In genomic region chr18:58865009-58865345, GRCh38 we compare ENCODE assay signal across 8 cellular contexts. TPM values are rescaled to one million over a fixed set of nuclear protein-coding genes. Genes with fewer than 3 reads are reported as not detected.
DNase-seq lines count a peak whose midpoint lies in the region; FAIRE-seq and TF ChIP-seq lines count a peak whose summit lies in the region.

No MANE protein-coding gene starts in this region.

- peaks cover 15% of the 10 kb centered on the region for H3K36me3 ChIP-seq in adipocyte (ENCODE audit: control insufficient read depth, insufficient read depth, low read length, severe bottlenecking)
- peaks cover 55% of the 10 kb centered on the region for H3K36me3 ChIP-seq in iPS-20b (ENCODE audit: insufficient read depth, low read depth, low read length)
- no peaks in the 10 kb centered on the region for H3K36me3 ChIP-seq in small intestine (ENCODE audit: control insufficient read depth in 2 of 2, insufficient read depth in 2 of 2, low read length in 2 of 2)

- FAIRE-seq in small intestine (lab: Jason Lieb, UNC) = no peak
- no peak for FAIRE-seq in GM19239 (lab: Jason Lieb, UNC)

- DNase-seq in HFF-Myc (ENCODE audit: extremely low read depth, low read depth) (no peak), adipocyte (ENCODE audit: low read depth) (no peak), small intestine (no peak), GM19239 (ENCODE audit: insufficient read length, low spot score) (no peak), NCI-H1436 (lab: John Stamatoyannopoulos, UW) (no peak), NCI-H1105 treated with DMSO at 0.1 percent for 48 hours (lab: John Stamatoyannopoulos, UW) (no peak), NCI-H526 treated with DMSO at 0.1 percent for 48 hours (lab: John Stamatoyannopoulos, UW) (no peak)

- H3K9ac ChIP-seq in adipocyte (ENCODE audit: low read length) = peak overlapping the region; percentile 68
- peak overlapping the region; percentile 85 for H3K9ac ChIP-seq in iPS-20b (ENCODE audit: low read depth, low read length)

- H3K27ac ChIP-seq in iPS-20b (ENCODE audit: low read length) (peak overlapping the region; percentile 94), small intestine (ENCODE audit: low read depth in 1 of 2, low read length in 1 of 2) (peak overlapping the region; percentile 8 to 89)

- no peak for TF ChIP-seq CTCF in HFF-Myc (IDR thresholded peaks at IDR 0.05; ENCODE audit: low read depth, low read length, missing control alignments)

- peak overlapping the region; percentile 47 for H3K4me3 ChIP-seq in HFF-Myc (replicated peaks; ENCODE audit: low read depth, low read length)
- H3K4me3 ChIP-seq in adipocyte (ENCODE audit: low read length) = peak overlapping the region; percentile 67
- peak overlapping the region; percentile 64 for H3K4me3 ChIP-seq in iPS-20b (ENCODE audit: low read length)
- no peak overlapping the region for H3K4me3 ChIP-seq in small intestine (ENCODE audit: low read depth in 1 of 2, low read length in 2 of 2)

- H3K27me3 ChIP-seq in adipocyte (replicated peaks; ENCODE audit: control insufficient read depth, insufficient read depth, low read length) (no peaks in the 10 kb centered on the region), iPS-20b (ENCODE audit: insufficient read depth, low read length) (no peaks in the 10 kb centered on the region), small intestine (ENCODE audit: control insufficient read depth in 2 of 2, insufficient read depth in 2 of 2, low read length in 2 of 2) (no peaks in the 10 kb centered on the region)

- WGBS in small intestine, 3 donors = 46 to 80% (median 72%) methylated on average over 1 of the region's 1 CpG

- H3K4me1 ChIP-seq in adipocyte (ENCODE audit: control insufficient read depth, insufficient read depth, low read length) = peaks cover 46% of the 10 kb centered on the region
- H3K4me1 ChIP-seq in iPS-20b (ENCODE audit: insufficient read depth, low read length) = peaks cover 68% of the 10 kb centered on the region
- H3K4me1 ChIP-seq in small intestine (ENCODE audit: control insufficient read depth in 2 of 2, insufficient read depth in 1 of 2, low read depth in 1 of 2, low read length in 1 of 2) = peaks cover 0 to 12% of the 10 kb centered on the region in 2 donors

- no peaks in the 10 kb centered on the region for H3K9me3 ChIP-seq in adipocyte (ENCODE audit: control insufficient read depth, low read length)
- peaks cover 7% of the 10 kb centered on the region; the same call in 1 of the 2 replicates for H3K9me3 ChIP-seq in iPS-20b (ENCODE audit: insufficient read depth, low read depth, low read length)
- H3K9me3 ChIP-seq in small intestine (ENCODE audit: control insufficient read depth, low read depth) = no peaks in the 10 kb centered on the region

RNA-seq across cellular contexts. Expression of gene ZNF532, which starts 0.3 kb away (rescaled TPM):
- polyA plus RNA-seq in small intestine = 1 to 10 TPM; 1.3 to 7.4 (median 2.4) TPM

Comparison
In these comparisons a context has a peak if more than half of its experiments do, and no peak if none do; other contexts are left out.
1. H3K4me3 ChIP-seq: peak in HFF-Myc (single experiment), adipocyte (single experiment) and iPS-20b (single experiment); none in small intestine (0 of 2).